Comparison of ENCODE assay signal across 39 cellular contexts in genomic region chr20:16481977-16482376, GRCh38.
"Had no signal": no experiment of that assay in that cellular context is flagged by ENCODE, and none has a peak within 500 bp of the region (broad histone marks: within the 10 kb centered on the region; RNA-seq: fewer than 3 reads in every experiment).

No MANE protein-coding gene starts in this region.

- H3K27ac ChIP-seq: adrenal gland, ascending aorta, body of pancreas, brain microvascular endothelial cell, breast epithelium, cardiac muscle cell had no signal

- FAIRE-seq: astrocyte, bronchial epithelial cell had no signal

- H3K27me3 ChIP-seq: adrenal gland, ascending aorta, body of pancreas, brain microvascular endothelial cell, breast epithelium, cardiac muscle cell had no signal

- H3K4me1 Mint-ChIP-seq: activated naive CD8-positive, alpha-beta T cell treated with anti-CD3 and anti-CD28 coated beads, Interleukin-2, amount 10 ng/mL, durations not matched to agents 7 days and 5 days; activated naive CD8-positive, alpha-beta T cell treated with anti-CD3 and anti-CD28 coated beads, Interleukin-2, amount 50 U/mL, for 24 hours; activated T-helper 17 cell treated with anti-CD3 and anti-CD28 coated beads, Interleukin-2, amount 50 U/mL, for 72 hours; central memory CD8-positive, alpha-beta T cell had no signal

- H3K9me3 Mint-ChIP-seq: activated naive CD4-positive, alpha-beta T cell treated with anti-CD3 and anti-CD28 coated beads for 36 hours; activated naive CD4-positive, alpha-beta T cell treated with anti-CD3 and anti-CD28 coated beads, Interleukin-2, amount 10 ng/mL, durations not matched to agents 7 days and 5 days; activated naive CD4-positive, alpha-beta T cell treated with anti-CD3 and anti-CD28 coated beads, Interleukin-2, amount 50 U/mL, for 24 hours; activated naive CD4-positive, alpha-beta T cell treated with anti-CD3 and anti-CD28 coated beads, Interleukin-2, amount 50 U/mL, for 72 hours; activated naive CD8-positive, alpha-beta T cell treated with anti-CD3 and anti-CD28 coated beads, Interleukin-2, amount 10 ng/mL, durations not matched to agents 7 days and 5 days; activated naive CD8-positive, alpha-beta T cell treated with anti-CD3 and anti-CD28 coated beads, Interleukin-2, amount 50 U/mL, for 24 hours; activated T-cell treated with anti-CD3 and anti-CD28 coated beads, Interleukin-2, amount 50 U/mL, for 24 hours; activated T-cell treated with anti-CD3 and anti-CD28 coated beads, Interleukin-2, amount 50 U/mL, for 4 hours; activated T-cell treated with anti-CD3 and anti-CD28 coated beads, Interleukin-2, amount 50 U/mL, for 72 hours; activated T-helper 1 cell treated with anti-CD3 and anti-CD28 coated beads, Interleukin-12 subunit alpha, Interleukin-12 subunit beta, Interleukin-2, Interleukin-4 antibody, amounts not matched to agents 30 ng/mL and 10 ng/mL and 1 ng/mL, durations not matched to agents 14 hours and 24 hours and 36 hours; activated T-helper 17 cell treated with anti-CD3 and anti-CD28 coated beads, Interleukin-2, amount 50 U/mL, for 72 hours; activated T-helper 2 cell treated with anti-CD3 and anti-CD28 coated beads, Interferon-gamma antibody, Interleukin-2, Interleukin-4, amounts not matched to agents 10 μg/mL and 5 μg/mL and 100 μg/mL, durations not matched to agents 14 hours and 24 hours and 36 hours; brain; central memory CD8-positive, alpha-beta T cell had no signal

- H3K4me3 ChIP-seq: adrenal gland, ascending aorta, body of pancreas, breast epithelium, cardiac muscle cell had no signal

- H3K36me3 Mint-ChIP-seq: activated naive CD4-positive, alpha-beta T cell treated with anti-CD3 and anti-CD28 coated beads, Interleukin-2, amount 10 ng/mL, durations not matched to agents 7 days and 5 days; activated naive CD8-positive, alpha-beta T cell treated with anti-CD3 and anti-CD28 coated beads, Interleukin-2, amount 10 ng/mL, durations not matched to agents 7 days and 5 days had no signal

- H3K36me3 ChIP-seq: adrenal gland, ascending aorta, brain microvascular endothelial cell, breast epithelium, cardiac muscle cell had no signal

- H3K4me1 ChIP-seq: adrenal gland, ascending aorta, body of pancreas, breast epithelium had no signal

- H3K27ac Mint-ChIP-seq: activated naive CD4-positive, alpha-beta T cell treated with anti-CD3 and anti-CD28 coated beads for 36 hours; activated naive CD4-positive, alpha-beta T cell treated with anti-CD3 and anti-CD28 coated beads, Interleukin-2, amount 10 ng/mL, durations not matched to agents 7 days and 5 days; activated naive CD4-positive, alpha-beta T cell treated with anti-CD3 and anti-CD28 coated beads, Interleukin-2, amount 50 U/mL, for 24 hours; activated naive CD4-positive, alpha-beta T cell treated with anti-CD3 and anti-CD28 coated beads, Interleukin-2, amount 50 U/mL, for 72 hours; activated naive CD8-positive, alpha-beta T cell; activated naive CD8-positive, alpha-beta T cell treated with anti-CD3 and anti-CD28 coated beads for 36 hours; activated naive CD8-positive, alpha-beta T cell treated with anti-CD3 and anti-CD28 coated beads, Interleukin-2, amount 10 ng/mL, durations not matched to agents 7 days and 5 days; activated naive CD8-positive, alpha-beta T cell treated with anti-CD3 and anti-CD28 coated beads, Interleukin-2, amount 50 U/mL, for 24 hours; activated T-cell treated with anti-CD3 and anti-CD28 coated beads, Interleukin-2, amount 50 U/mL, for 24 hours; activated T-cell treated with anti-CD3 and anti-CD28 coated beads, Interleukin-2, amount 50 U/mL, for 72 hours; activated T-helper 1 cell treated with anti-CD3 and anti-CD28 coated beads, Interleukin-12 subunit alpha, Interleukin-12 subunit beta, Interleukin-2, Interleukin-4 antibody, amounts not matched to agents 30 ng/mL and 10 ng/mL and 1 ng/mL, durations not matched to agents 14 hours and 24 hours and 36 hours; activated T-helper 17 cell treated with anti-CD3 and anti-CD28 coated beads, Interleukin-2, amount 50 U/mL, for 72 hours; activated T-helper 2 cell treated with anti-CD3 and anti-CD28 coated beads, Interferon-gamma antibody, Interleukin-2, Interleukin-4, amounts not matched to agents 10 μg/mL and 5 μg/mL and 100 μg/mL, durations not matched to agents 14 hours and 24 hours and 36 hours; brain had no signal

- H3K4me3 Mint-ChIP-seq: activated naive CD4-positive, alpha-beta T cell treated with anti-CD3 and anti-CD28 coated beads for 36 hours; activated naive CD4-positive, alpha-beta T cell treated with anti-CD3 and anti-CD28 coated beads, Interleukin-2, amount 10 ng/mL, durations not matched to agents 7 days and 5 days; activated naive CD4-positive, alpha-beta T cell treated with anti-CD3 and anti-CD28 coated beads, Interleukin-2, amount 50 U/mL, for 24 hours; activated naive CD8-positive, alpha-beta T cell; activated naive CD8-positive, alpha-beta T cell treated with anti-CD3 and anti-CD28 coated beads for 36 hours; activated naive CD8-positive, alpha-beta T cell treated with anti-CD3 and anti-CD28 coated beads, Interleukin-2, amount 10 ng/mL, durations not matched to agents 7 days and 5 days; activated naive CD8-positive, alpha-beta T cell treated with anti-CD3 and anti-CD28 coated beads, Interleukin-2, amount 50 U/mL, for 24 hours; activated T-cell treated with anti-CD3 and anti-CD28 coated beads, Interleukin-2, amount 50 U/mL, for 24 hours; activated T-cell treated with anti-CD3 and anti-CD28 coated beads, Interleukin-2, amount 50 U/mL, for 4 hours; activated T-cell treated with anti-CD3 and anti-CD28 coated beads, Interleukin-2, amount 50 U/mL, for 72 hours; activated T-helper 1 cell treated with anti-CD3 and anti-CD28 coated beads, Interleukin-12 subunit alpha, Interleukin-12 subunit beta, Interleukin-2, Interleukin-4 antibody, amounts not matched to agents 30 ng/mL and 10 ng/mL and 1 ng/mL, durations not matched to agents 14 hours and 24 hours and 36 hours; activated T-helper 17 cell treated with anti-CD3 and anti-CD28 coated beads, Interleukin-2, amount 50 U/mL, for 72 hours; brain; central memory CD8-positive, alpha-beta T cell had no signal

- H3K9me3 ChIP-seq: adrenal gland, ascending aorta, body of pancreas, breast epithelium had no signal

- H3K27me3 Mint-ChIP-seq: activated naive CD4-positive, alpha-beta T cell treated with anti-CD3 and anti-CD28 coated beads, Interleukin-2, amount 10 ng/mL, durations not matched to agents 7 days and 5 days; activated naive CD4-positive, alpha-beta T cell treated with anti-CD3 and anti-CD28 coated beads, Interleukin-2, amount 50 U/mL, for 24 hours; activated naive CD8-positive, alpha-beta T cell; activated naive CD8-positive, alpha-beta T cell treated with anti-CD3 and anti-CD28 coated beads for 36 hours; activated naive CD8-positive, alpha-beta T cell treated with anti-CD3 and anti-CD28 coated beads, Interleukin-2, amount 10 ng/mL, durations not matched to agents 7 days and 5 days; activated naive CD8-positive, alpha-beta T cell treated with anti-CD3 and anti-CD28 coated beads, Interleukin-2, amount 50 U/mL, for 24 hours; activated T-cell treated with anti-CD3 and anti-CD28 coated beads, Interleukin-2, amount 50 U/mL, for 24 hours; activated T-helper 17 cell treated with anti-CD3 and anti-CD28 coated beads, Interleukin-2, amount 50 U/mL, for 72 hours; central memory CD8-positive, alpha-beta T cell had no signal

- DNase-seq: activated effector memory CD4-positive, alpha-beta T cell treated with anti-CD3 and anti-CD28 coated beads, Interleukin-2, amount 50 U/mL, for 16 hours; activated effector memory CD4-positive, alpha-beta T cell treated with Interleukin-2 at 50 U/mL for 16 hours; activated gamma-delta T cell; activated gamma-delta T cell treated with Interleukin-2 at 50 U/mL for 16 hours; activated naive CD4-positive, alpha-beta T cell; activated naive CD4-positive, alpha-beta T cell treated with anti-CD3 and anti-CD28 coated beads for 36 hours; activated naive CD4-positive, alpha-beta T cell treated with anti-CD3 and anti-CD28 coated beads, Interleukin-2, amount 10 ng/mL, durations not matched to agents 7 days and 5 days; activated naive CD4-positive, alpha-beta T cell treated with anti-CD3 and anti-CD28 coated beads, Interleukin-2, amount 50 U/mL, for 16 hours; activated naive CD4-positive, alpha-beta T cell treated with Interleukin-2 at 50 U/mL for 16 hours; activated naive CD8-positive, alpha-beta T cell treated with anti-CD3 and anti-CD28 coated beads for 36 hours; activated naive CD8-positive, alpha-beta T cell treated with anti-CD3 and anti-CD28 coated beads, Interleukin-2, amount 10 ng/mL, durations not matched to agents 7 days and 5 days; activated naive CD8-positive, alpha-beta T cell treated with anti-CD3 and anti-CD28 coated beads, Interleukin-2, amount 50 U/mL, for 24 hours; activated T-cell treated with anti-CD3 and anti-CD28 coated beads, Interleukin-2, amount 50 U/mL, for 1 hour; activated T-cell treated with anti-CD3 and anti-CD28 coated beads, Interleukin-2, amount 50 U/mL, for 24 hours; activated T-cell treated with anti-CD3 and anti-CD28 coated beads, Interleukin-2, amount 50 U/mL, for 4 hours; activated T-cell treated with anti-CD3 and anti-CD28 coated beads, Interleukin-2, amount 50 U/mL, for 72 hours; adrenal gland; amniotic stem cell; amygdala; anterior cingulate cortex; aorta; body of pancreas; brain microvascular endothelial cell; caudate nucleus; central memory CD4-positive, alpha-beta T cell; cerebellar nuclear complex had no signal

- ATAC-seq: activated naive CD4-positive, alpha-beta T cell treated with anti-CD3 and anti-CD28 coated beads, Interleukin-2, amount 50 U/mL, for 72 hours; activated naive CD8-positive, alpha-beta T cell treated with anti-CD3 and anti-CD28 coated beads, Interleukin-2, amount 50 U/mL, for 24 hours; activated T-cell treated with anti-CD3 and anti-CD28 coated beads, Interleukin-2, amount 50 U/mL, for 4 hours; activated T-cell treated with anti-CD3 and anti-CD28 coated beads, Interleukin-2, amount 50 U/mL, for 72 hours; activated T-helper 17 cell treated with anti-CD3 and anti-CD28 coated beads, Interleukin-2, amount 50 U/mL, for 72 hours; body of pancreas had no signal
